Comparison of ENCODE assay signal across 29 cellular contexts in genomic region chr18:10133516-10133915, GRCh38.
"Had no signal": no experiment of that assay in that cellular context is flagged by ENCODE, and none has a peak within 500 bp of the region (broad histone marks: within the 10 kb centered on the region; RNA-seq: fewer than 3 reads in every experiment).

No MANE protein-coding gene starts in this region.

- H3K4me1 Mint-ChIP-seq: activated naive CD4-positive, alpha-beta T cell treated with anti-CD3 and anti-CD28 coated beads, Interleukin-2, amount 50 U/mL, for 24 hours; T-helper 17 cell had no signal

- H3K4me3 ChIP-seq: adrenal gland, body of pancreas had no signal

- H3K27me3 ChIP-seq: body of pancreas had no signal

- H3K27ac Mint-ChIP-seq: activated B cell treated with CpG ODN at 0.5 μM for 24 hours; activated CD8-positive, alpha-beta T cell treated with anti-CD3 and anti-CD28 coated beads for 36 hours; activated naive CD4-positive, alpha-beta T cell treated with anti-CD3 and anti-CD28 coated beads for 36 hours; activated naive CD4-positive, alpha-beta T cell treated with anti-CD3 and anti-CD28 coated beads, Interleukin-2, amount 50 U/mL, for 24 hours; activated naive CD8-positive, alpha-beta T cell treated with anti-CD3 and anti-CD28 coated beads for 36 hours; activated naive CD8-positive, alpha-beta T cell treated with anti-CD3 and anti-CD28 coated beads, Interleukin-2, amount 50 U/mL, for 24 hours; activated T-helper 1 cell treated with anti-CD3 and anti-CD28 coated beads, Interleukin-12 subunit alpha, Interleukin-12 subunit beta, Interleukin-2, Interleukin-4 antibody, amounts not matched to agents 30 ng/mL and 10 ng/mL and 1 ng/mL, durations not matched to agents 14 hours and 24 hours and 36 hours; activated T-helper 2 cell treated with anti-CD3 and anti-CD28 coated beads, Interferon-gamma antibody, Interleukin-2, Interleukin-4, amounts not matched to agents 10 μg/mL and 5 μg/mL and 100 μg/mL, durations not matched to agents 14 hours and 24 hours and 36 hours; T-helper 17 cell; T-helper 2 cell treated with Interferon-gamma antibody and Interleukin-4, amounts not matched to agents 5 μg/mL and 100 μg/mL, for 36 hours had no signal

- DNase-seq: activated B cell treated with CpG ODN at 0.5 μM for 24 hours; activated CD4-positive, alpha-beta T cell treated with anti-CD3 and anti-CD28 coated beads for 48 hours; activated CD4-positive, alpha-beta T cell treated with anti-CD3 and anti-CD28 coated beads, Interleukin-2, amount 50 U/mL, for 1 hour; activated CD4-positive, alpha-beta T cell treated with anti-CD3 and anti-CD28 coated beads, Interleukin-2, amount 50 U/mL, for 48 hours; activated CD8-positive, alpha-beta memory T cell treated with anti-CD3 and anti-CD28 coated beads for 24 hours; activated CD8-positive, alpha-beta T cell treated with anti-CD3 and anti-CD28 coated beads for 36 hours; activated effector memory CD4-positive, alpha-beta T cell treated with anti-CD3 and anti-CD28 coated beads, Interleukin-2, amount 50 U/mL, for 16 hours; activated naive CD4-positive, alpha-beta T cell treated with anti-CD3 and anti-CD28 coated beads for 36 hours; activated naive CD8-positive, alpha-beta T cell treated with anti-CD3 and anti-CD28 coated beads for 36 hours; activated naive CD8-positive, alpha-beta T cell treated with anti-CD3 and anti-CD28 coated beads, Interleukin-2, amount 50 U/mL, for 24 hours; activated T-cell treated with anti-CD3 and anti-CD28 coated beads, Interleukin-2, amount 50 U/mL, for 4 hours; adrenal gland; amygdala; aorta; body of pancreas; caudate nucleus; effector CD8-positive, alpha-beta T cell; foreskin fibroblast; SW 1271; T-helper 1 cell; T-helper 17 cell; T1000; WERI-Rb-1 had no signal

- H3K36me3 Mint-ChIP-seq: activated naive CD4-positive, alpha-beta T cell treated with anti-CD3 and anti-CD28 coated beads, Interleukin-2, amount 50 U/mL, for 24 hours; activated naive CD8-positive, alpha-beta T cell treated with anti-CD3 and anti-CD28 coated beads for 36 hours had no signal

- H3K9me3 ChIP-seq: adrenal gland, body of pancreas had no signal

- H3K9me3 Mint-ChIP-seq: activated B cell treated with CpG ODN at 0.5 μM for 24 hours; activated CD8-positive, alpha-beta T cell treated with anti-CD3 and anti-CD28 coated beads for 36 hours; activated naive CD4-positive, alpha-beta T cell treated with anti-CD3 and anti-CD28 coated beads for 36 hours; activated naive CD4-positive, alpha-beta T cell treated with anti-CD3 and anti-CD28 coated beads, Interleukin-2, amount 50 U/mL, for 24 hours; activated naive CD8-positive, alpha-beta T cell treated with anti-CD3 and anti-CD28 coated beads for 36 hours; activated naive CD8-positive, alpha-beta T cell treated with anti-CD3 and anti-CD28 coated beads, Interleukin-2, amount 50 U/mL, for 24 hours; activated T-cell treated with anti-CD3 and anti-CD28 coated beads, Interleukin-2, amount 50 U/mL, for 4 hours; activated T-helper 1 cell treated with anti-CD3 and anti-CD28 coated beads, Interleukin-12 subunit alpha, Interleukin-12 subunit beta, Interleukin-2, Interleukin-4 antibody, amounts not matched to agents 30 ng/mL and 10 ng/mL and 1 ng/mL, durations not matched to agents 14 hours and 24 hours and 36 hours; activated T-helper 2 cell treated with anti-CD3 and anti-CD28 coated beads, Interferon-gamma antibody, Interleukin-2, Interleukin-4, amounts not matched to agents 10 μg/mL and 5 μg/mL and 100 μg/mL, durations not matched to agents 14 hours and 24 hours and 36 hours; T-helper 2 cell treated with Interferon-gamma antibody and Interleukin-4, amounts not matched to agents 5 μg/mL and 100 μg/mL, for 36 hours had no signal

- ATAC-seq: activated CD4-positive, CD25-positive, alpha-beta regulatory T cell treated with anti-CD3 and anti-CD28 coated beads, Interleukin-2, amount 50 U/mL, for 24 hours; activated CD8-positive, alpha-beta T cell treated with anti-CD3 and anti-CD28 coated beads for 36 hours; activated naive CD8-positive, alpha-beta T cell treated with anti-CD3 and anti-CD28 coated beads, Interleukin-2, amount 50 U/mL, for 24 hours; activated T-cell treated with anti-CD3 and anti-CD28 coated beads, Interleukin-2, amount 50 U/mL, for 4 hours; body of pancreas; esophagus mucosa; T-helper 17 cell had no signal

- H3K27ac ChIP-seq: adrenal gland, body of pancreas, WERI-Rb-1 had no signal

- H3K36me3 ChIP-seq: adrenal gland, WERI-Rb-1 had no signal

- H3K4me3 Mint-ChIP-seq: activated B cell treated with CpG ODN at 0.5 μM for 24 hours; activated CD8-positive, alpha-beta T cell treated with anti-CD3 and anti-CD28 coated beads for 36 hours; activated naive CD4-positive, alpha-beta T cell treated with anti-CD3 and anti-CD28 coated beads for 36 hours; activated naive CD4-positive, alpha-beta T cell treated with anti-CD3 and anti-CD28 coated beads, Interleukin-2, amount 50 U/mL, for 24 hours; activated naive CD8-positive, alpha-beta T cell treated with anti-CD3 and anti-CD28 coated beads for 36 hours; activated naive CD8-positive, alpha-beta T cell treated with anti-CD3 and anti-CD28 coated beads, Interleukin-2, amount 50 U/mL, for 24 hours; activated T-cell treated with anti-CD3 and anti-CD28 coated beads, Interleukin-2, amount 50 U/mL, for 4 hours; activated T-helper 1 cell treated with anti-CD3 and anti-CD28 coated beads, Interleukin-12 subunit alpha, Interleukin-12 subunit beta, Interleukin-2, Interleukin-4 antibody, amounts not matched to agents 30 ng/mL and 10 ng/mL and 1 ng/mL, durations not matched to agents 14 hours and 24 hours and 36 hours; T-helper 2 cell treated with Interferon-gamma antibody and Interleukin-4, amounts not matched to agents 5 μg/mL and 100 μg/mL, for 36 hours had no signal
